10 cellular contexts compared by ENCODE assay signal in genomic region chr14:77140937-77141591, GRCh38. TPM values are rescaled to one million over a fixed set of nuclear protein-coding genes. Genes with fewer than 3 reads are reported as not detected.
DNase-seq lines count a peak whose midpoint lies in the region; ATAC-seq, FAIRE-seq and TF ChIP-seq lines count a peak whose summit lies in the region.
"Had no signal": no experiment of that assay in that cellular context is flagged by ENCODE, and none has a peak within 500 bp of the region (broad histone marks: within the 10 kb centered on the region; RNA-seq: fewer than 3 reads in every experiment).

No MANE protein-coding gene starts in this region.

- H3K4me2 ChIP-seq in GM12878 (ENCODE audit: control insufficient read depth, insufficient read depth) = peak overlapping the region; percentile 38; the same call in 1 of the 2 replicates
- H3K4me2 ChIP-seq: KMS-11 had no signal

- H3K79me2 ChIP-seq in GM12878 (ENCODE audit: control insufficient read depth, insufficient read depth, low read length) = no peaks in the 10 kb centered on the region

- SMC1A ChIA-PET in GM12878 (lab: Charles Lee; ENCODE audit: uncharacterized antibody, unreplicated experiment) = no interaction called here

- no peak for TF ChIP-seq POLR2A in GM12878 (IDR thresholded peaks at IDR 0.05; ENCODE audit: low read depth, low read length)
- TF ChIP-seq POLR2A in transverse colon (IDR thresholded peaks at IDR 0.05) = no peak

- RAD21 ChIA-PET in GM12878 (lab: Charles Lee; ENCODE audit: unreplicated experiment) = interaction anchor here (2.0 kb wide), 1 partner anchor 175 kb away, joined by 5 read pairs; no protein-coding TSS in a partner anchor

- no peaks in the 10 kb centered on the region for H4K20me1 ChIP-seq in GM12878 (ENCODE audit: control insufficient read depth, insufficient read depth)

- ATAC-seq in GM12878 (peak; percentile 78), GM18502 (IDR thresholded peaks at IDR 0.05; ENCODE audit: poor library complexity, unreplicated experiment) (no peak), HG03196 (IDR thresholded peaks at IDR 0.05; ENCODE audit: unreplicated experiment) (no peak)

- intact Hi-C loops in GM12878 (cut with micrococcal nuclease; ENCODE audit: unreplicated experiment) = no loop called here
- intact Hi-C loops in transverse colon (cut with DNase I; ENCODE audit: low total_unique reads) = no loop called here

- H3K27me3 ChIP-seq in GM12878 (replicated peaks in 1 of 2; ENCODE audit: control insufficient read depth in 2 of 2, insufficient read depth in 2 of 2, low read length in 1 of 2) = peaks cover 19% of the 10 kb centered on the region in 2 experiments
- H3K27me3 ChIP-seq in transverse colon = peaks cover 99% of the 10 kb centered on the region

- H3K9me3 ChIP-seq in GM12878 (replicated peaks; ENCODE audit: control insufficient read depth, insufficient read depth, low read length) (no peaks in the 10 kb centered on the region), transverse colon (no peaks in the 10 kb centered on the region)

- H3K36me3 ChIP-seq in GM12878 (ENCODE audit: control insufficient read depth in 2 of 2, insufficient read depth in 2 of 2, low read length in 1 of 2) (no peaks in the 10 kb centered on the region), transverse colon (no peaks in the 10 kb centered on the region)

- TF ChIP-seq CTCF in GM12878 (IDR thresholded peaks at IDR 0.05 in 2 of 3, conservative IDR thresholded peaks at IDR 0.05 in 1 of 3; ENCODE audit: control insufficient read depth in 2 of 3, extremely low read depth in 1 of 3, insufficient read depth in 1 of 3, low read depth in 3 of 3, low read length in 3 of 3) = peak in 2 of 3 experiments; percentile 8 to 36; a peak in 1 of 6 replicates
- TF ChIP-seq CTCF in transverse colon (IDR thresholded peaks at IDR 0.05) = peak in 4 of 5 experiments; percentile 6 to 35 (median 30)

- no peak for FAIRE-seq in GM12878 (lab: Jason Lieb, UNC)
- FAIRE-seq: frontal cortex had no signal

- H3K27ac ChIP-seq in GM12878 (ENCODE audit: control insufficient read depth, insufficient read depth) (no peak overlapping the region), transverse colon (no peak overlapping the region)
- H3K27ac ChIP-seq: KMS-11 had no signal

- H3K4me3 ChIP-seq in GM12878 (no peak overlapping the region), transverse colon (peak overlapping the region in 2 of 4 donors; percentile 22 to 40)

- in situ Hi-C loops in GM12878 (cut with MboI) (no loop called here), transverse colon (cut with MboI; ENCODE audit: low pct_ligation_motif_present in 1 of 4, low pct_unique_long_range_greater_than_20kb in 1 of 4, low sequenced_read_pairs in 3 of 4) (loop anchor here in 2 of 4 donors (10.0 to 25.0 kb wide), 2 partner anchors 171 to 174 kb away; partner anchors contain the start of genes GSTZ1 (in 1 of the 2) and POMT2 (in 1 of the 2))

- POLR2A ChIA-PET in GM12878 (lab: Charles Lee) = no interaction called here

- no peak for TF ChIP-seq EP300 in GM12878 (IDR thresholded peaks at IDR 0.05; ENCODE audit: borderline replicate concordance in 1 of 2, control insufficient read depth in 1 of 2, low read depth in 2 of 2, low read length in 2 of 2)
- TF ChIP-seq EP300 in transverse colon (IDR thresholded peaks at IDR 0.05; ENCODE audit: low read depth) = no peak

- CTCF ChIA-PET in GM12878 (lab: Yijun Ruan, JAX) = interaction anchor here (1.3 to 4.9 kb wide), 4 partner anchors 10 to 175 kb away, joined by 3 to 37 read pairs (median 6); partner anchors contain the start of gene TMEM63C

- no TSS peak for BruUV-seq in GM12878 (replicated peaks; lab: Mats Ljungman, UMichigan)

- no peaks in the 10 kb centered on the region for H3K4me1 ChIP-seq in GM12878 (ENCODE audit: control insufficient read depth, insufficient read depth, low read length)
- H3K4me1 ChIP-seq in transverse colon = peaks cover 0 to 26% (median 20%) of the 10 kb centered on the region in 4 donors

- DNase-seq in D341Med (ENCODE audit: low spot score) (peak; percentile 84), Kasumi-1 (lab: John Stamatoyannopoulos, UW) (peak; percentile 30 to 32), GM12878 (ENCODE audit: low read depth, low spot score) (no peak), kidney tubule cell (ENCODE audit: low spot score) (peak; percentile 33), transverse colon (no peak), DMS153 (lab: John Stamatoyannopoulos, UW) (no peak)

- H3K9ac ChIP-seq in GM12878 (ENCODE audit: control insufficient read depth, insufficient read depth, low read length) = no peak overlapping the region
- H3K9ac ChIP-seq: KMS-11 had no signal

- TF ChIP-seq RAD21 in GM12878 (IDR thresholded peaks at IDR 0.05; ENCODE audit: insufficient read depth, low read depth, low read length) = no peak

- H2AFZ ChIP-seq in GM12878 (ENCODE audit: control insufficient read depth, low read depth, low read length) = no peak overlapping the region

- WGBS in GM12878 (ENCODE audit: insufficient coverage, insufficient replicate concordance, low lambda C conversion rate, missing lambda C conversion rate) = 8% methylated on average over 63 of the region's 73 CpGs
- 0% methylated on average over 46 of the region's 73 CpGs; no CpG with 5 or more reads in 1 of the 2 donors for WGBS in transverse colon (ENCODE audit: low coverage in 1 of 2), 2 donors

TF ChIP-seq in GM12878, 131 proteins besides CTCF, POLR2A, EP300 and RAD21:
- TF ChIP-seq IRF4 (IDR thresholded peaks at IDR 0.05; ENCODE audit: low read depth, low read length) (no peak), HDAC6 (IDR thresholded peaks at IDR 0.05; ENCODE audit: unreplicated experiment) (peak; percentile 50)
TF ChIP-seq in GM12878: peak in this region for 1.

RNA-seq across cellular contexts. Expression of gene ZDHHC22, which starts 0.5 kb away (rescaled TPM):
- not detected in 2 replicates for total RNA-seq in GM12878 (2013; cell fraction: nucleolus; rRNA removed)
- total RNA-seq in GM12878 (2014; rRNA removed) = not detected in 2 replicates
- total RNA-seq in GM12878 (2014; rRNA removed; fragmentation: Illumina TruSeq; extraction: Trizol) = not detected in 2 replicates
- not detected in 2 replicates for total RNA-seq in GM12878 (2021)
- not detected for polyA plus RNA-seq in GM12878 (2011; ENCODE audit: low read depth)
- polyA plus RNA-seq in GM12878 (2011; rRNA removed) = not detected in 2 replicates
- 0.02 and 0.03 TPM in 2 replicates for polyA plus RNA-seq in GM12878 (2011; cell fraction: cytosol; rRNA removed)
- 0.03 and 0.04 TPM in 2 replicates for polyA plus RNA-seq in GM12878 (2011; cell fraction: nucleus; rRNA removed)
- polyA plus RNA-seq in GM12878 (2012) = not detected in 2 replicates
- polyA plus RNA-seq in GM12878 (2014; fragmentation: Illumina TruSeq; extraction: Trizol) = not detected in 2 replicates
- polyA plus RNA-seq in GM12878 (2014; fragmentation: Nextera tagmentation; extraction: Ambion mirVana) = not detected
- not detected in 2 replicates for polyA plus RNA-seq in GM12878 (2014; rRNA removed)
- polyA plus RNA-seq in GM12878 (2016; fragmentation: Nextera tagmentation; extraction: Ambion mirVana) = under 1 TPM in 1 of 2 experiments, not detected in 1; 0.06 TPM
- 0.10 TPM in 1 of 2 replicates, not detected in the other for polyA minus RNA-seq in GM12878 (2011; rRNA and poly(A)+ RNA removed)
- not detected in 2 replicates for polyA minus RNA-seq in GM12878 (2011; cell fraction: cytosol; rRNA and poly(A)+ RNA removed)
- polyA minus RNA-seq in GM12878 (2011; cell fraction: nucleus; rRNA and poly(A)+ RNA removed) = not detected in 2 replicates
- total RNA-seq in transverse colon = under 1 TPM in 1 of 4 donors, not detected in 3; 0.14 TPM

RNA-seq across cellular contexts. Expression of gene TMEM63C, which starts 40.5 kb away (rescaled TPM):
- total RNA-seq in GM12878 (2013; cell fraction: nucleolus; rRNA removed) = 12.5 and 15.2 TPM in 2 replicates
- total RNA-seq in GM12878 (2014; rRNA removed) (0.06 and 0.38 TPM in 2 replicates), GM12878 (2014; rRNA removed; fragmentation: Illumina TruSeq; extraction: Trizol) (0.09 and 0.60 TPM in 2 replicates), GM12878 (2021) (0.74 and 1.3 TPM in 2 replicates), transverse colon (10 to 100 TPM; 20.1 to 60.2 (median 33.9) TPM)
- 0.13 TPM for polyA plus RNA-seq in GM12878 (2011; ENCODE audit: low read depth)
- polyA plus RNA-seq in GM12878 (2011; rRNA removed) (0.68 and 1.2 TPM in 2 replicates), GM12878 (2014; fragmentation: Illumina TruSeq; extraction: Trizol) (0.16 and 0.41 TPM in 2 replicates), GM12878 (2014; fragmentation: Nextera tagmentation; extraction: Ambion mirVana) (not detected), GM12878 (2014; rRNA removed) (0.34 and 0.37 TPM in 2 replicates), GM12878 (2016; fragmentation: Nextera tagmentation; extraction: Ambion mirVana) (not detected)
- 2.1 and 2.3 TPM in 2 replicates for polyA plus RNA-seq in GM12878 (2011; cell fraction: cytosol; rRNA removed)
- polyA plus RNA-seq in GM12878 (2011; cell fraction: nucleus; rRNA removed) = 5.7 and 7.8 TPM in 2 replicates
- 0.24 and 0.38 TPM in 2 replicates for polyA plus RNA-seq in GM12878 (2012)
- 1.2 and 2.6 TPM in 2 replicates for polyA minus RNA-seq in GM12878 (2011; rRNA and poly(A)+ RNA removed)
- polyA minus RNA-seq in GM12878 (2011; cell fraction: cytosol; rRNA and poly(A)+ RNA removed) = 0.27 TPM in 1 of 2 replicates, not detected in the other
- 2.1 and 3.5 TPM in 2 replicates for polyA minus RNA-seq in GM12878 (2011; cell fraction: nucleus; rRNA and poly(A)+ RNA removed)

RNA-seq across cellular contexts. Expression of gene CIPC, which starts 43.0 kb away (rescaled TPM):
- 57.9 and 60.2 TPM in 2 replicates for total RNA-seq in GM12878 (2013; cell fraction: nucleolus; rRNA removed)
- total RNA-seq in GM12878 (2014; rRNA removed) (19.8 and 24.7 TPM in 2 replicates), GM12878 (2014; rRNA removed; fragmentation: Illumina TruSeq; extraction: Trizol) (16.3 and 17.2 TPM in 2 replicates), GM12878 (2021) (17.7 and 20.3 TPM in 2 replicates), transverse colon (10 to 100 TPM; 30.8 to 97.1 (median 67.8) TPM)
- polyA plus RNA-seq in GM12878 (2011; ENCODE audit: low read depth) = 6.8 TPM
- polyA plus RNA-seq in GM12878 (2011; rRNA removed) (29.5 and 35.3 TPM in 2 replicates), GM12878 (2014; fragmentation: Illumina TruSeq; extraction: Trizol) (17.0 and 20.8 TPM in 2 replicates), GM12878 (2014; fragmentation: Nextera tagmentation; extraction: Ambion mirVana) (1 to 10 TPM; 5.6 to 6.6 TPM), GM12878 (2014; rRNA removed) (14.5 and 16.8 TPM in 2 replicates), GM12878 (2016; fragmentation: Nextera tagmentation; extraction: Ambion mirVana) (10 to 100 TPM; 11.9 to 14.4 TPM)
- 23.3 and 24.7 TPM in 2 replicates for polyA plus RNA-seq in GM12878 (2011; cell fraction: cytosol; rRNA removed)
- polyA plus RNA-seq in GM12878 (2011; cell fraction: nucleus; rRNA removed) = 18.1 and 20.6 TPM in 2 replicates
- polyA plus RNA-seq in GM12878 (2012) = 6.9 and 9.0 TPM in 2 replicates
- 27.8 and 31.7 TPM in 2 replicates for polyA minus RNA-seq in GM12878 (2011; rRNA and poly(A)+ RNA removed)
- polyA minus RNA-seq in GM12878 (2011; cell fraction: cytosol; rRNA and poly(A)+ RNA removed) = 10.4 and 11.5 TPM in 2 replicates
- polyA minus RNA-seq in GM12878 (2011; cell fraction: nucleus; rRNA and poly(A)+ RNA removed) = 8.9 and 10.4 TPM in 2 replicates

Comparison
In these comparisons a context has a peak if more than half of its experiments do, and no peak if none do; other contexts are left out.
1. DNase-seq: peak in D341Med (single experiment), Kasumi-1 (2 of 2) and kidney tubule cell (single experiment); none in GM12878 (single experiment), transverse colon (single experiment) and DMS153 (single experiment).